In the genomic region with DNA sequence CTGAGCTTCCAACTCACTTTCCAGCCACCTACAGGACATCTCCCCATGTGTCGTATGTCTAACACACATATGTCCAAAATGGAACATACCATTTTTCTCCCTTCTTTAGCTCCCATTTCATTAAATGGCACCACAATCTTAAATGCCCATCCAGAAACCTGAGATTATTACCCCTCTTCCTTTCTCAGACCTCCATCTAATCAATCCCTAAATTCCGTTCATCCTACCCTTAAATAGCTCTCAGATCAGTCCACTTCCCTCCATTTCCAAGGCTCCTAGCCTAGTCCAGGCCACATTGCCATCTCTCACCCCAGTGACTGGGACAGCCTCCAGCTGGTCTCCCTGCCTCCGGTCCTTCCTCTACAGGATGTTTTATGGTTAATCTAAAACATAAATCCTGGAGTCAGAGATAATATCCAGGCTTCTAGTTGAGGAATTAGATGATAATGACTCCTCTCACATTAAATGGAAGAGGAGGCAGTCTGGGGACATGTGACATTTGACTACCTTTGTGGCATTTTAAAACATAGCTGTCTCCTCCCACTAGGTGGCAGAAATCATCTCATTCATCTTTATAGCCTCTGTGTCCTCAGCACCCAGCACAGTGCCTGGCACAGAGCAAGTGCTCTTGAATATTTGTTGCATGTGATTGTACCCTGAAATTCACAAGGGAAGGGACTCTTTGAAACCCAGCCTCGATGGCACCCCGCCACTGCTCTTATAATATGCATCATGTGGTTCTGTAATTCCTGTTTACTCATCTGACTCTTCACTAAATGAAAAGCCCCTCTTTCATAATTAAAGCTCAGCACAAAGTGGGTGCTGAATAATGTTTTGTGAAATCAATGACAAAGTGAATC, we compare ENCODE assay signal across 8 cellular contexts.
A peak's percentile ranks its signal among the peaks of the same experiment; 100 is the strongest.
DNase-seq lines count a peak whose midpoint lies in the region; ATAC-seq, FAIRE-seq and TF ChIP-seq lines count a peak whose summit lies in the region.

No MANE protein-coding gene starts in this region.

- no peaks in the 10 kb centered on the region for H3K36me3 ChIP-seq in CD4-positive, CD25-positive, alpha-beta regulatory T cell (ENCODE audit: control insufficient read depth, insufficient read depth, low read length)
- no peaks in the 10 kb centered on the region for H3K36me3 ChIP-seq in upper lobe of left lung
- no peaks in the 10 kb centered on the region for H3K36me3 ChIP-seq in tibial nerve

- H3K36me3 Mint-ChIP-seq in CD4-positive, CD25-positive, alpha-beta regulatory T cell: no peaks in the 10 kb centered on the region
- no peaks in the 10 kb centered on the region for H3K36me3 Mint-ChIP-seq in glutamatergic neuron (ENCODE audit: unreplicated experiment)

- no peak overlapping the region for H3K27ac Mint-ChIP-seq in CD4-positive, CD25-positive, alpha-beta regulatory T cell
- no peak overlapping the region for H3K27ac Mint-ChIP-seq in glutamatergic neuron (ENCODE audit: unreplicated experiment)

- TF ChIP-seq POLR2A in GM12892 (IDR thresholded peaks at IDR 0.05; ENCODE audit: low read depth, low read length) (no peak), upper lobe of left lung (IDR thresholded peaks at IDR 0.05) (no peak), tibial nerve (IDR thresholded peaks at IDR 0.05) (no peak)

- peaks cover 2% of the 10 kb centered on the region for H3K27me3 ChIP-seq in CD4-positive, CD25-positive, alpha-beta regulatory T cell (ENCODE audit: control insufficient read depth, insufficient read depth, low read length)
- no peaks in the 10 kb centered on the region for H3K27me3 ChIP-seq in upper lobe of left lung
- no peaks in the 10 kb centered on the region for H3K27me3 ChIP-seq in tibial nerve

- FAIRE-seq in GM12892 (lab: Jason Lieb, UNC): peak; percentile 78

- no peak overlapping the region for H3K27ac ChIP-seq in CD4-positive, CD25-positive, alpha-beta regulatory T cell (ENCODE audit: insufficient read depth, low read length, poor library complexity, severe bottlenecking)
- H3K27ac ChIP-seq in upper lobe of left lung: no peak overlapping the region
- H3K27ac ChIP-seq in tibial nerve: no peak overlapping the region

- 71% methylated on average over 5 of the region's 5 CpGs for WGBS in upper lobe of left lung, 2 donors
- WGBS in tibial nerve, 2 donors: 84 to 89% methylated on average over 5 of the region's 5 CpGs

- H3K27me3 Mint-ChIP-seq in CD4-positive, CD25-positive, alpha-beta regulatory T cell: peaks cover 12% of the 10 kb centered on the region
- H3K27me3 Mint-ChIP-seq in glutamatergic neuron (ENCODE audit: unreplicated experiment): peaks cover 10% of the 10 kb centered on the region

- H3K4me3 ChIP-seq in CD4-positive, CD25-positive, alpha-beta regulatory T cell (ENCODE audit: low read depth, low read length): no peak overlapping the region
- H3K4me3 ChIP-seq in upper lobe of left lung (no peak overlapping the region), tibial nerve (no peak overlapping the region)

- H3K4me1 Mint-ChIP-seq in CD4-positive, CD25-positive, alpha-beta regulatory T cell: no peaks in the 10 kb centered on the region
- no peaks in the 10 kb centered on the region for H3K4me1 Mint-ChIP-seq in glutamatergic neuron (ENCODE audit: low read depth, unreplicated experiment)

- H3K9me3 Mint-ChIP-seq in CD4-positive, CD25-positive, alpha-beta regulatory T cell: no peaks in the 10 kb centered on the region
- H3K9me3 Mint-ChIP-seq in glutamatergic neuron (ENCODE audit: unreplicated experiment): peaks cover 6% of the 10 kb centered on the region

- TF ChIP-seq EP300 in upper lobe of left lung (IDR thresholded peaks at IDR 0.05): no peak
- TF ChIP-seq EP300 in tibial nerve (IDR thresholded peaks at IDR 0.05): no peak

- peak in 2 of 3 donors; percentile 17 to 50 for DNase-seq in CD4-positive, CD25-positive, alpha-beta regulatory T cell
- DNase-seq in GM12892 (ENCODE audit: insufficient read length): no peak
- peak; percentile 20 for DNase-seq in SK-N-DZ (ENCODE audit: low spot score)
- no peak for DNase-seq in glutamatergic neuron
- no peak for DNase-seq in upper lobe of left lung
- DNase-seq in tibial nerve (ENCODE audit: low spot score in 2 of 2): no peak
- DNase-seq in ecto neural progenitor cell (ENCODE audit: low spot score): no peak

- no peak overlapping the region for H3K4me3 Mint-ChIP-seq in CD4-positive, CD25-positive, alpha-beta regulatory T cell
- H3K4me3 Mint-ChIP-seq in glutamatergic neuron (ENCODE audit: unreplicated experiment): no peak overlapping the region

- H3K4me1 ChIP-seq in CD4-positive, CD25-positive, alpha-beta regulatory T cell (ENCODE audit: control insufficient read depth, insufficient read depth, low read length, poor library complexity, severe bottlenecking): no peaks in the 10 kb centered on the region
- H3K4me1 ChIP-seq in upper lobe of left lung (peaks cover 0 to 6% (median 2%) of the 10 kb centered on the region in 4 donors), tibial nerve (no peaks in the 10 kb centered on the region)

- TF ChIP-seq CTCF in glutamatergic neuron (IDR thresholded peaks at IDR 0.05; ENCODE audit: partially characterized antibody, unreplicated experiment) (peak; percentile 64), upper lobe of left lung (IDR thresholded peaks at IDR 0.05) (peak in 4 of 6 experiments; percentile 29 to 43 (median 36)), tibial nerve (IDR thresholded peaks at IDR 0.05) (peak in 2 of 5 experiments; percentile 16 to 23)

- peak in 1 of 2 donors; percentile 28 for ATAC-seq in CD4-positive, CD25-positive, alpha-beta regulatory T cell (ENCODE audit: low read depth in 2 of 2)
- no peak for ATAC-seq in upper lobe of left lung (ENCODE audit: low FRiP score in 2 of 2)
- ATAC-seq in GM21367 (IDR thresholded peaks at IDR 0.05; ENCODE audit: unreplicated experiment): no peak

- no peaks in the 10 kb centered on the region for H3K9me3 ChIP-seq in CD4-positive, CD25-positive, alpha-beta regulatory T cell (ENCODE audit: control insufficient read depth in 2 of 2, low read length in 2 of 2)
- H3K9me3 ChIP-seq in upper lobe of left lung: no peaks in the 10 kb centered on the region
- H3K9me3 ChIP-seq in tibial nerve: no peaks in the 10 kb centered on the region

Comparison
In these comparisons a context has a peak if more than half of its experiments do, and no peak if none do; other contexts are left out.
1. DNase-seq: peak in CD4-positive, CD25-positive, alpha-beta regulatory T cell (2 of 3) and SK-N-DZ (single experiment); none in GM12892 (single experiment), glutamatergic neuron (single experiment), upper lobe of left lung (0 of 2), tibial nerve (0 of 2) and ecto neural progenitor cell (single experiment).